In genomic region chr4:113088050-113088449, GRCh38 we compare ENCODE assay signal across 1 cellular context.
TF ChIP-seq lines count a peak whose summit lies in the region.

No MANE protein-coding gene starts in this region.

TF ChIP-seq in GM23338, 12 proteins besides CTCF, POLR2A, EP300 and RAD21 (continued from another document):
- TF ChIP-seq, protein P1, sequence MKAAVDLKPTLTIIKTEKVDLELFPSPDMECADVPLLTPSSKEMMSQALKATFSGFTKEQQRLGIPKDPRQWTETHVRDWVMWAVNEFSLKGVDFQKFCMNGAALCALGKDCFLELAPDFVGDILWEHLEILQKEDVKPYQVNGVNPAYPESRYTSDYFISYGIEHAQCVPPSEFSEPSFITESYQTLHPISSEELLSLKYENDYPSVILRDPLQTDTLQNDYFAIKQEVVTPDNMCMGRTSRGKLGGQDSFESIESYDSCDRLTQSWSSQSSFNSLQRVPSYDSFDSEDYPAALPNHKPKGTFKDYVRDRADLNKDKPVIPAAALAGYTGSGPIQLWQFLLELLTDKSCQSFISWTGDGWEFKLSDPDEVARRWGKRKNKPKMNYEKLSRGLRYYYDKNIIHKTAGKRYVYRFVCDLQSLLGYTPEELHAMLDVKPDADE (IDR thresholded peaks at IDR 0.05) = no peak
- TF ChIP-seq NANOG (IDR thresholded peaks at IDR 0.05; ENCODE audit: borderline replicate concordance) = no peak
- no peak for TF ChIP-seq CREB1 (CRISPR knock-in tag; IDR thresholded peaks at IDR 0.05; ENCODE audit: low read depth)
- no peak for TF ChIP-seq EZH2 (IDR thresholded peaks at IDR 0.05; ENCODE audit: low read depth, unreplicated experiment)
- no peak for TF ChIP-seq POLR2AphosphoS5 (IDR thresholded peaks at IDR 0.05; ENCODE audit: low read depth)
- TF ChIP-seq STAT1 (IDR thresholded peaks at IDR 0.05; ENCODE audit: unreplicated experiment) = no peak
